8 cellular contexts compared by ENCODE assay signal in the genomic region with DNA sequence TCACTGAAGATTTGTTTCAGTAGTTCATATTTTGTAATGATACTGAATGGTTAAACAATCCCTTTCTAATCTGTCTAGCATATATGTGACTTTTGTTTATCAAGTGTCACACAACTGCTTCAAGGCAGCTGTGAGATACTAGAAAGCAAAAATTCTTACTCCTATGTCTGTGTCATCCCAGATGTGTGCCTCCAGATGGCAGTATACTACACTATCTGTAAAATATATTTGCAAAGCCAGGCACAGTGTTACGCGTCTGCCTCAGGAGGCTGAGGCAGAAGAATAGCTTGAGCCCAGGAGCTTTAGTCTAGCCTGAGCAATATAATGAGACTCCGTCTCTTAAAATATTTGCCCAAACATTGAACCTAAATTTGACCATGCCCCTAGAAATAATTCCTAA. TPM values are rescaled to one million over a fixed set of nuclear protein-coding genes. Genes with fewer than 3 reads are reported as not detected.
DNase-seq lines count a peak whose midpoint lies in the region; ATAC-seq and TF ChIP-seq lines count a peak whose summit lies in the region.

No MANE protein-coding gene starts in this region.

- peak; percentile 59 for TF ChIP-seq CTCF in epithelial cell of proximal tubule (conservative IDR thresholded peaks at IDR 0.05; ENCODE audit: low read depth, low read length)
- peak; percentile 50 for TF ChIP-seq CTCF in nephron progenitor cell (IDR thresholded peaks at IDR 0.05)

- H3K4me3 ChIP-seq in epithelial cell of proximal tubule (ENCODE audit: low read depth, low read length), result no peak overlapping the region

- H3K4me3 Mint-ChIP-seq in T-helper 17 cell (no peak overlapping the region), nephron progenitor cell (no peak overlapping the region)

- H3K9me3 ChIP-seq in T-helper 17 cell (ENCODE audit: control insufficient read depth, low read length, poor library complexity, severe bottlenecking), result no peaks in the 10 kb centered on the region

- peaks cover 27% of the 10 kb centered on the region for H3K9me3 Mint-ChIP-seq in nephron progenitor cell

- H3K27me3 Mint-ChIP-seq in T-helper 17 cell (no peaks in the 10 kb centered on the region), nephron progenitor cell (ENCODE audit: low read depth, poor library complexity) (no peaks in the 10 kb centered on the region)

- DNase-seq in ACHN (peak; percentile 22), GM04503 (ENCODE audit: low read depth) (peak; percentile 3), HT-29 (ENCODE audit: low spot score) (peak; percentile 50), T-helper 17 cell (no peak), epithelial cell of proximal tubule (ENCODE audit: low read depth) (no peak), nephron progenitor cell (peak; percentile 5), HCEC 1CT (no peak)

- H3K27ac Mint-ChIP-seq in T-helper 17 cell, result no peak overlapping the region
- H3K27ac Mint-ChIP-seq in nephron progenitor cell, result no peak overlapping the region

- in situ Hi-C loops in ACHN (cut with HindIII; ENCODE audit: low pct_ligation_motif_present, low pct_unique_long_range_greater_than_20kb, low sequenced_read_pairs), result no loop called here

- ATAC-seq in T-helper 17 cell, result peak; percentile 81
- ATAC-seq in HG03432 (IDR thresholded peaks at IDR 0.05; ENCODE audit: unreplicated experiment), result no peak

- H3K36me3 Mint-ChIP-seq in T-helper 17 cell (ENCODE audit: low read depth) (no peaks in the 10 kb centered on the region), nephron progenitor cell (ENCODE audit: low read depth) (no peaks in the 10 kb centered on the region)

- H3K4me1 Mint-ChIP-seq in T-helper 17 cell (peaks cover 5% of the 10 kb centered on the region), nephron progenitor cell (peaks cover 31% of the 10 kb centered on the region)

RNA-seq across cellular contexts. Expression of gene NUDT10, which starts 4.0 kb away (rescaled TPM):
- total RNA-seq in HT-29 (2014; rRNA removed; shearing (Covaris generic)), result not detected in 2 replicates
- total RNA-seq in T-helper 17 cell, result not detected
- total RNA-seq in epithelial cell of proximal tubule, result 3.0 and 3.2 TPM in 2 replicates

Comparison
In these comparisons a context has a peak if more than half of its experiments do, and no peak if none do; other contexts are left out.
1. DNase-seq: peak in ACHN (single experiment), GM04503 (single experiment), HT-29 (single experiment) and nephron progenitor cell (single experiment); none in T-helper 17 cell (0 of 3), epithelial cell of proximal tubule (single experiment) and HCEC 1CT (single experiment).